Comparison of ENCODE assay signal across 15 cellular contexts in genomic region chr20:31681128-31681727, GRCh38. TPM values are rescaled to one million over a fixed set of nuclear protein-coding genes. Genes with fewer than 3 reads are reported as not detected.
DNase-seq lines count a peak whose midpoint lies in the region; ATAC-seq and TF ChIP-seq lines count a peak whose summit lies in the region.
"Had no signal": no experiment of that assay in that cellular context is flagged by ENCODE, and none has a peak within 500 bp of the region (broad histone marks: within the 10 kb centered on the region; RNA-seq: fewer than 3 reads in every experiment).

No MANE protein-coding gene starts in this region.

- DNase-seq in DND-41 (no peak), neural crest cell (ENCODE audit: low read depth, low spot score) (no peak), left colon (no peak), iPS-NIHi7 (ENCODE audit: extremely low spot score) (no peak), globus pallidus (ENCODE audit: low spot score) (no peak)
- no peak for DNase-seq in activated naive CD8-positive, alpha-beta T cell treated with anti-CD3 and anti-CD28 coated beads, Interleukin-2, amount 10 ng/mL, durations not matched to agents 7 days and 5 days
- DNase-seq: DMS 273 treated with DMSO at 0.1 percent for 48 hours; effector CD8-positive, alpha-beta T cell; NCI-H526; SHP77; stimulated activated naive CD4-positive, alpha-beta T cell had no signal

- TF ChIP-seq CTCF in C4-2B (conservative IDR thresholded peaks at IDR 0.05), result no peak
- TF ChIP-seq CTCF in DND-41 (IDR thresholded peaks at IDR 0.05; ENCODE audit: borderline replicate concordance, extremely low read depth, low read length, poor library complexity, severe bottlenecking), result no peak
- TF ChIP-seq CTCF in neural crest cell (conservative IDR thresholded peaks at IDR 0.05), result no peak

- intact Hi-C loops in left colon (cut with DNase I, micrococcal nuclease), result no loop called here

- peaks cover 92% of the 10 kb centered on the region for H3K79me2 ChIP-seq in DND-41 (ENCODE audit: insufficient read depth, low read length)

- H3K4me3 ChIP-seq in DND-41 (ENCODE audit: low read depth in 1 of 2, low read length in 2 of 2), result peak overlapping the region in 1 of 2 experiments; percentile 66; a peak in 2 of 4 replicates
- H3K4me3 ChIP-seq: gastroesophageal sphincter had no signal

- peaks cover 53% of the 10 kb centered on the region for H3K36me3 Mint-ChIP-seq in activated naive CD8-positive, alpha-beta T cell treated with anti-CD3 and anti-CD28 coated beads, Interleukin-2, amount 10 ng/mL, durations not matched to agents 7 days and 5 days
- H3K36me3 Mint-ChIP-seq in neural crest cell (ENCODE audit: low read depth), result no peaks in the 10 kb centered on the region

- peak overlapping the region; percentile 84 for H3K27ac Mint-ChIP-seq in activated naive CD8-positive, alpha-beta T cell treated with anti-CD3 and anti-CD28 coated beads, Interleukin-2, amount 10 ng/mL, durations not matched to agents 7 days and 5 days
- peak overlapping the region; percentile 15 for H3K27ac Mint-ChIP-seq in neural crest cell (ENCODE audit: unreplicated experiment)

- H3K4me2 ChIP-seq in DND-41 (ENCODE audit: insufficient read depth, low read length), result peak overlapping the region; percentile 80

- peak overlapping the region; percentile 95 for H3K9ac ChIP-seq in DND-41 (ENCODE audit: low read depth, low read length)

- H3K27ac ChIP-seq in C4-2B (peak overlapping the region; percentile 87), DND-41 (ENCODE audit: low read length) (peak overlapping the region; percentile 100)
- H3K27ac ChIP-seq: gastroesophageal sphincter had no signal

- no peak for ATAC-seq in DND-41 (ENCODE audit: insufficient read depth, low read depth)
- no peak for ATAC-seq in activated naive CD8-positive, alpha-beta T cell treated with anti-CD3 and anti-CD28 coated beads, Interleukin-2, amount 10 ng/mL, durations not matched to agents 7 days and 5 days (ENCODE audit: low read depth)
- no peak for ATAC-seq in left colon
- ATAC-seq: gastroesophageal sphincter, left lobe of liver had no signal

- H3K36me3 ChIP-seq in DND-41 (ENCODE audit: insufficient read depth, low read length), result peaks cover 80% of the 10 kb centered on the region

- peaks cover 82% of the 10 kb centered on the region for H3K4me1 Mint-ChIP-seq in activated naive CD8-positive, alpha-beta T cell treated with anti-CD3 and anti-CD28 coated beads, Interleukin-2, amount 10 ng/mL, durations not matched to agents 7 days and 5 days
- peaks cover 14% of the 10 kb centered on the region for H3K4me1 Mint-ChIP-seq in neural crest cell

- H3K9me3 Mint-ChIP-seq in activated naive CD8-positive, alpha-beta T cell treated with anti-CD3 and anti-CD28 coated beads, Interleukin-2, amount 10 ng/mL, durations not matched to agents 7 days and 5 days, result no peaks in the 10 kb centered on the region
- no peaks in the 10 kb centered on the region for H3K9me3 Mint-ChIP-seq in neural crest cell

- no peaks in the 10 kb centered on the region for H3K9me3 ChIP-seq in DND-41 (ENCODE audit: insufficient read depth, low read length, severe bottlenecking)
- H3K9me3 ChIP-seq: gastroesophageal sphincter had no signal

- H4K20me1 ChIP-seq in DND-41 (ENCODE audit: insufficient read depth, low read length), result no peaks in the 10 kb centered on the region

- H3K27me3 Mint-ChIP-seq in activated naive CD8-positive, alpha-beta T cell treated with anti-CD3 and anti-CD28 coated beads, Interleukin-2, amount 10 ng/mL, durations not matched to agents 7 days and 5 days, result no peaks in the 10 kb centered on the region
- no peaks in the 10 kb centered on the region for H3K27me3 Mint-ChIP-seq in neural crest cell (ENCODE audit: low read depth)

- POLR2A ChIA-PET in activated naive CD8-positive, alpha-beta T cell treated with anti-CD3 and anti-CD28 coated beads, Interleukin-2, amount 10 ng/mL, durations not matched to agents 7 days and 5 days (lab: Charles Lee), result interaction anchor here (1.0 to 1.7 kb wide), 2 partner anchors 18 to 41 kb away, joined by 3 to 8 read pairs; partner anchors contain the start of gene BCL2L1

- peaks cover 98% of the 10 kb centered on the region for H3K4me1 ChIP-seq in DND-41 (ENCODE audit: insufficient read depth, low read length)

- H2AFZ ChIP-seq in DND-41 (ENCODE audit: low read depth, low read length), result no peak overlapping the region

- no peak overlapping the region for H3K4me3 Mint-ChIP-seq in activated naive CD8-positive, alpha-beta T cell treated with anti-CD3 and anti-CD28 coated beads, Interleukin-2, amount 10 ng/mL, durations not matched to agents 7 days and 5 days
- no peak overlapping the region for H3K4me3 Mint-ChIP-seq in neural crest cell

- no peaks in the 10 kb centered on the region for H3K27me3 ChIP-seq in DND-41 (ENCODE audit: insufficient read depth, low read length, poor library complexity)
- H3K27me3 ChIP-seq: gastroesophageal sphincter had no signal

RNA-seq across cellular contexts. Expression of gene BCL2L1, which starts 41.4 kb away (rescaled TPM):
- 10 to 100 TPM; 61.7 to 64.5 TPM for total RNA-seq in activated naive CD8-positive, alpha-beta T cell treated with anti-CD3 and anti-CD28 coated beads, Interleukin-2, amount 10 ng/mL, durations not matched to agents 7 days and 5 days
- total RNA-seq in neural crest cell (74.3 and 74.8 TPM in 2 replicates), left colon (10 to 100 TPM; 84.8 to 89.0 TPM)

RNA-seq across cellular contexts. Expression of gene COX4I2, which starts 43.5 kb away (rescaled TPM):
- total RNA-seq in activated naive CD8-positive, alpha-beta T cell treated with anti-CD3 and anti-CD28 coated beads, Interleukin-2, amount 10 ng/mL, durations not matched to agents 7 days and 5 days, result not detected
- not detected in 2 replicates for total RNA-seq in neural crest cell
- total RNA-seq in left colon, result under 1 TPM in 1 of 2 donors, not detected in 1; 0.67 TPM
- total RNA-seq: HT1080, left lobe of liver had no signal

RNA-seq across cellular contexts. Expression of gene TPX2, which starts 57.9 kb away (rescaled TPM):
- 100 to 1,000 TPM; 111 to 114 TPM for total RNA-seq in activated naive CD8-positive, alpha-beta T cell treated with anti-CD3 and anti-CD28 coated beads, Interleukin-2, amount 10 ng/mL, durations not matched to agents 7 days and 5 days
- total RNA-seq in neural crest cell, result 208 and 210 TPM in 2 replicates
- 10 to 100 TPM in 1 of 2 donors, 1 to 10 TPM in 1; 7.4 to 15.8 TPM for total RNA-seq in left colon

Comparison
In these comparisons a context has a peak if more than half of its experiments do, and no peak if none do; other contexts are left out.
1. RNA of gene TPX2, which starts 57.9 kb away (total RNA-seq): 208 to 210 TPM in neural crest cell and 111 to 114 TPM in activated naive CD8-positive, alpha-beta T cell treated with anti-CD3 and anti-CD28 coated beads, Interleukin-2, amount 10 ng/mL, durations not matched to agents 7 days and 5 days; 7.4 to 15.8 TPM in left colon; every median in the first group is over 4 times any median in the second.